Comparison of ENCODE assay signal across 12 cellular contexts in genomic region chr3:146334151-146334550, GRCh38.
DNase-seq lines count a peak whose midpoint lies in the region; ATAC-seq and TF ChIP-seq lines count a peak whose summit lies in the region.
"Had no signal": no experiment of that assay in that cellular context is flagged by ENCODE, and none has a peak within 500 bp of the region (broad histone marks: within the 10 kb centered on the region; RNA-seq: fewer than 3 reads in every experiment).

No MANE protein-coding gene starts in this region.

- ATAC-seq in upper lobe of right lung = no peak
- ATAC-seq: stimulated activated effector memory CD8-positive, alpha-beta T cell treated with anti-CD3 and anti-CD28 coated beads, Interleukin-12 subunit alpha, Interleukin-12 subunit beta, amount 100 ng/mL, for 72 hours had no signal

- TF ChIP-seq POLR2A in breast epithelium (IDR thresholded peaks at IDR 0.05) (no peak), testis (IDR thresholded peaks at IDR 0.05) (no peak)

- no TSS peak for BruUV-seq in MCF 10A (replicated peaks; lab: Mats Ljungman, UMichigan)

- intact Hi-C loops in MCF 10A (cut with micrococcal nuclease) (loop anchor here (1.0 to 5.0 kb wide), 2 partner anchors 243 to 303 kb away; no protein-coding TSS in a partner anchor), breast epithelium (cut with DNase I; ENCODE audit: low total_unique reads) (no loop called here), testis (cut with DNase I; ENCODE audit: low total_unique reads) (no loop called here), upper lobe of right lung (cut with DNase I) (loop anchor here (10.0 kb wide), 1 partner anchor 269 kb away; no protein-coding TSS in a partner anchor)

- H3K27me3 Mint-ChIP-seq in MCF 10A (ENCODE audit: insufficient read depth, unreplicated experiment) = no peaks in the 10 kb centered on the region

- H3K4me3 Mint-ChIP-seq in MCF 10A (ENCODE audit: unreplicated experiment) = no peak overlapping the region
- H3K4me3 Mint-ChIP-seq: stimulated activated effector memory CD8-positive, alpha-beta T cell treated with anti-CD3 and anti-CD28 coated beads, Interleukin-12 subunit alpha, Interleukin-12 subunit beta, amount 100 ng/mL, for 72 hours had no signal

- H3K4me1 ChIP-seq in breast epithelium (no peaks in the 10 kb centered on the region), testis (peaks cover 11% of the 10 kb centered on the region), upper lobe of right lung (no peaks in the 10 kb centered on the region)
- H3K4me1 ChIP-seq: BLaER1 had no signal

- CTCF ChIA-PET in MCF 10A (lab: Yijun Ruan, JAX) = interaction anchor here (0.6 to 1.9 kb wide), 8 partner anchors 145 to 261 kb away, joined by 3 to 10 read pairs (median 4); no protein-coding TSS in a partner anchor

- H3K4me3 ChIP-seq in breast epithelium = no peak overlapping the region
- H3K4me3 ChIP-seq in WI38 (ENCODE audit: low read depth, low read length) = no peak overlapping the region
- H3K4me3 ChIP-seq in foreskin fibroblast (ENCODE audit: low read depth in 1 of 2, low read length in 2 of 2) = no peak overlapping the region
- no peak overlapping the region for H3K4me3 ChIP-seq in testis
- no peak overlapping the region for H3K4me3 ChIP-seq in upper lobe of right lung
- H3K4me3 ChIP-seq: BLaER1 had no signal

- H3K36me3 Mint-ChIP-seq in MCF 10A (ENCODE audit: insufficient read depth, unreplicated experiment) = no peaks in the 10 kb centered on the region
- H3K36me3 Mint-ChIP-seq: stimulated activated effector memory CD8-positive, alpha-beta T cell treated with anti-CD3 and anti-CD28 coated beads, Interleukin-12 subunit alpha, Interleukin-12 subunit beta, amount 100 ng/mL, for 72 hours had no signal

- no peak overlapping the region for H3K27ac Mint-ChIP-seq in MCF 10A (ENCODE audit: low read depth, unreplicated experiment)
- H3K27ac Mint-ChIP-seq: stimulated activated effector memory CD8-positive, alpha-beta T cell treated with anti-CD3 and anti-CD28 coated beads, Interleukin-12 subunit alpha, Interleukin-12 subunit beta, amount 100 ng/mL, for 72 hours had no signal

- H3K27ac ChIP-seq in breast epithelium = no peak overlapping the region
- no peak overlapping the region for H3K27ac ChIP-seq in testis
- H3K27ac ChIP-seq in upper lobe of right lung = no peak overlapping the region
- H3K27ac ChIP-seq: BLaER1 had no signal

- peak; percentile 45 for DNase-seq in MCF 10A (ENCODE audit: unreplicated experiment)
- DNase-seq in breast epithelium (ENCODE audit: low spot score in 2 of 2) = no peak
- DNase-seq in foreskin fibroblast = peak; percentile 23 to 75
- DNase-seq in testis = peak; percentile 39
- no peak for DNase-seq in upper lobe of right lung
- DNase-seq in kidney glomerular epithelial cell (lab: John Stamatoyannopoulos, UW) = no peak
- no peak for DNase-seq in GF-D8 (lab: John Stamatoyannopoulos, UW)
- DNase-seq: foreskin melanocyte, NCI-H526 treated with DMSO at 0.1 percent for 48 hours had no signal

- TF ChIP-seq CTCF in MCF 10A (IDR thresholded peaks at IDR 0.05; ENCODE audit: unreplicated experiment) = peak; percentile 23
- no peak for TF ChIP-seq CTCF in breast epithelium (IDR thresholded peaks at IDR 0.05)
- peak; percentile 26; the same call in 1 of the 2 replicates for TF ChIP-seq CTCF in WI38 (IDR thresholded peaks at IDR 0.05; ENCODE audit: low read depth, low read length)
- peak; percentile 41 for TF ChIP-seq CTCF in foreskin fibroblast (IDR thresholded peaks at IDR 0.05; ENCODE audit: low read depth, low read length)
- peak in 1 of 3 experiments; percentile 23 for TF ChIP-seq CTCF in testis (IDR thresholded peaks at IDR 0.05)
- TF ChIP-seq CTCF in upper lobe of right lung (IDR thresholded peaks at IDR 0.05) = no peak

- H3K36me3 ChIP-seq in breast epithelium (no peaks in the 10 kb centered on the region), testis (ENCODE audit: low read depth, missing control alignments) (no peaks in the 10 kb centered on the region), upper lobe of right lung (no peaks in the 10 kb centered on the region)
- H3K36me3 ChIP-seq: BLaER1 had no signal

- no peaks in the 10 kb centered on the region for H3K27me3 ChIP-seq in breast epithelium
- no peaks in the 10 kb centered on the region for H3K27me3 ChIP-seq in testis
- H3K27me3 ChIP-seq in upper lobe of right lung = no peaks in the 10 kb centered on the region
- H3K27me3 ChIP-seq: BLaER1 had no signal

- H3K9me3 Mint-ChIP-seq in MCF 10A (ENCODE audit: unreplicated experiment) = no peaks in the 10 kb centered on the region

- 86 to 87% methylated on average over 7 of the region's 7 CpGs for WGBS in testis, 2 donors

- H3K9me3 ChIP-seq in breast epithelium = no peaks in the 10 kb centered on the region
- H3K9me3 ChIP-seq in testis = no peaks in the 10 kb centered on the region
- H3K9me3 ChIP-seq in upper lobe of right lung = no peaks in the 10 kb centered on the region
- H3K9me3 ChIP-seq: BLaER1 had no signal

- H3K4me1 Mint-ChIP-seq in MCF 10A (ENCODE audit: insufficient read depth, unreplicated experiment) = no peaks in the 10 kb centered on the region
- H3K4me1 Mint-ChIP-seq: stimulated activated effector memory CD8-positive, alpha-beta T cell treated with anti-CD3 and anti-CD28 coated beads, Interleukin-12 subunit alpha, Interleukin-12 subunit beta, amount 100 ng/mL, for 72 hours had no signal

- POLR2A ChIA-PET in MCF 10A (lab: Yijun Ruan, JAX) = interaction anchor here (0.6 to 1.3 kb wide), 3 partner anchors 85 to 243 kb away, joined by 3 to 5 read pairs (median 3); no protein-coding TSS in a partner anchor

Comparison
In these comparisons a context has a peak if more than half of its experiments do, and no peak if none do; other contexts are left out.
1. DNase-seq: peak in MCF 10A (single experiment), foreskin fibroblast (2 of 2) and testis (single experiment); none in breast epithelium (0 of 2), upper lobe of right lung (single experiment), kidney glomerular epithelial cell (single experiment) and GF-D8 (single experiment).
2. CTCF ChIP-seq: peak in MCF 10A (single experiment), WI38 (single experiment) and foreskin fibroblast (single experiment); none in breast epithelium (0 of 3) and upper lobe of right lung (single experiment).
3. intact Hi-C loops: an anchor here in MCF 10A (1.0 to 5.0 kb wide) and upper lobe of right lung (10.0 kb wide); none called in breast epithelium and testis.